Comparison of ENCODE assay signal across 1 cellular context in the genomic region with DNA sequence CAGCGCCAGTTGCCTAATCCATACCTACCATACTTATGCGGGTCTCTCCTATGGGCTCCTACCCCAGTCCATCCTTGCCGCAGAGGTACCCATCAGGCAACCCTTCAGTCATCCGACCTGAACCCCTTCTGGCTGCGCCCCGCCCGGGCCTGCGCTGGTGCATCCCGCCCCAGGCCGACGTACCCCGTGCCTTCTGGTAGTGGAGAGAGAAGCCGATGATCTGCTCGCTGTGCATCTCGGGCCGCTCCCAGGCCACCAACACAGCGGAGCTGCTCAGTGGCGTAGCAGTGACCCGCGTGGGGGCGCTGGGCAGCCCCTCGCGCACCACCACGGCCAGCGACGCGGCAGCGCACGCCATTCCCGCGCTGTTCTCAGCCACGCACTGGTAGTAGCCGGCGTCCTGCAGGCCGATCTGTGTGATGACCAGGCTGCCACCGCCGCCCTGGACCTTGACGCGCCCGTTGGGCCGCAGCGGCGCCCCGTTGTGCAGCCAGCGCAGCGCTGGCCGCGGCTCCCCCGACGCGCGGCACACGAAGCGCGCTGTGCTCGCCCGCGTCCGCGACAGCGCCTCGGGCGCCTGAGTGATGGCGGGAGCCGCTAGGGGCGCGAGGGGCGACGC.
TF ChIP-seq lines count a peak whose summit lies in the region.

No MANE protein-coding gene starts in this region.

TF ChIP-seq in WTC11, 78 proteins besides CTCF, POLR2A, EP300 and RAD21 (continues in another document):
- TF ChIP-seq ZNF425 (CRISPR knock-in tag; conservative IDR thresholded peaks at IDR 0.05) (no peak), MAX (CRISPR knock-in tag; IDR thresholded peaks at IDR 0.05) (peak; percentile 48; the same call in 1 of the 2 replicates), EMX1 (CRISPR knock-in tag; IDR thresholded peaks at IDR 0.05) (no peak), MYBL2 (CRISPR knock-in tag; IDR thresholded peaks at IDR 0.05) (no peak), ESRRA (CRISPR knock-in tag; IDR thresholded peaks at IDR 0.05; ENCODE audit: borderline replicate concordance) (peak; percentile 49; the same call in 1 of the 2 replicates), AFF4 (CRISPR knock-in tag; IDR thresholded peaks at IDR 0.05; ENCODE audit: borderline replicate concordance) (no peak), KAT7 (CRISPR knock-in tag; IDR thresholded peaks at IDR 0.05; ENCODE audit: borderline replicate concordance) (no peak), SOX15 (CRISPR knock-in tag; IDR thresholded peaks at IDR 0.05) (no peak), TP53 (CRISPR knock-in tag; IDR thresholded peaks at IDR 0.05) (no peak), NR2C2 (CRISPR knock-in tag; IDR thresholded peaks at IDR 0.05) (no peak), GRHL2 (CRISPR knock-in tag; IDR thresholded peaks at IDR 0.05; ENCODE audit: insufficient replicate concordance, severe bottlenecking) (no peak), ZNF219 (CRISPR knock-in tag; IDR thresholded peaks at IDR 0.05; ENCODE audit: borderline replicate concordance) (no peak), NFE2L1 (CRISPR knock-in tag; IDR thresholded peaks at IDR 0.05) (no peak), GABPB1 (CRISPR knock-in tag; IDR thresholded peaks at IDR 0.05) (no peak), PRRX2 (CRISPR knock-in tag; IDR thresholded peaks at IDR 0.05) (no peak), JAZF1 (CRISPR knock-in tag; IDR thresholded peaks at IDR 0.05) (no peak), CBFB (CRISPR knock-in tag; IDR thresholded peaks at IDR 0.05; ENCODE audit: low read depth) (no peak), SMAD3 (CRISPR knock-in tag; IDR thresholded peaks at IDR 0.05; ENCODE audit: borderline replicate concordance) (no peak), E2F4 (CRISPR knock-in tag; IDR thresholded peaks at IDR 0.05; ENCODE audit: borderline replicate concordance, low read depth) (peak; percentile 51; the same call in 1 of the 2 replicates), IRF2 (CRISPR knock-in tag; IDR thresholded peaks at IDR 0.05; ENCODE audit: borderline replicate concordance, low read depth) (no peak), ZNF416 (CRISPR knock-in tag; IDR thresholded peaks at IDR 0.05) (0 out of 2 replicates have a peak, but pooled peaks have one; percentile 26), USF2 (CRISPR knock-in tag; IDR thresholded peaks at IDR 0.05) (no peak), ZNF671 (CRISPR knock-in tag; IDR thresholded peaks at IDR 0.05) (no peak), NR3C1 (CRISPR knock-in tag; conservative IDR thresholded peaks at IDR 0.05; ENCODE audit: low read depth) (no peak), E2F5 (CRISPR knock-in tag; IDR thresholded peaks at IDR 0.05) (peak; percentile 76), NFATC4 (CRISPR knock-in tag; IDR thresholded peaks at IDR 0.05) (no peak), ETV6 (CRISPR knock-in tag; IDR thresholded peaks at IDR 0.05) (no peak), TEAD1 (CRISPR knock-in tag; IDR thresholded peaks at IDR 0.05) (no peak), ZNF317 (CRISPR knock-in tag; IDR thresholded peaks at IDR 0.05; ENCODE audit: borderline replicate concordance, low read depth) (peak; percentile 40; the same call in 1 of the 2 replicates), HMGA2 (CRISPR knock-in tag; IDR thresholded peaks at IDR 0.05) (no peak), MXD4 (CRISPR knock-in tag; IDR thresholded peaks at IDR 0.05; ENCODE audit: borderline replicate concordance) (no peak), NR1H2 (CRISPR knock-in tag; IDR thresholded peaks at IDR 0.05) (no peak)
- TF ChIP-seq, protein P1, sequence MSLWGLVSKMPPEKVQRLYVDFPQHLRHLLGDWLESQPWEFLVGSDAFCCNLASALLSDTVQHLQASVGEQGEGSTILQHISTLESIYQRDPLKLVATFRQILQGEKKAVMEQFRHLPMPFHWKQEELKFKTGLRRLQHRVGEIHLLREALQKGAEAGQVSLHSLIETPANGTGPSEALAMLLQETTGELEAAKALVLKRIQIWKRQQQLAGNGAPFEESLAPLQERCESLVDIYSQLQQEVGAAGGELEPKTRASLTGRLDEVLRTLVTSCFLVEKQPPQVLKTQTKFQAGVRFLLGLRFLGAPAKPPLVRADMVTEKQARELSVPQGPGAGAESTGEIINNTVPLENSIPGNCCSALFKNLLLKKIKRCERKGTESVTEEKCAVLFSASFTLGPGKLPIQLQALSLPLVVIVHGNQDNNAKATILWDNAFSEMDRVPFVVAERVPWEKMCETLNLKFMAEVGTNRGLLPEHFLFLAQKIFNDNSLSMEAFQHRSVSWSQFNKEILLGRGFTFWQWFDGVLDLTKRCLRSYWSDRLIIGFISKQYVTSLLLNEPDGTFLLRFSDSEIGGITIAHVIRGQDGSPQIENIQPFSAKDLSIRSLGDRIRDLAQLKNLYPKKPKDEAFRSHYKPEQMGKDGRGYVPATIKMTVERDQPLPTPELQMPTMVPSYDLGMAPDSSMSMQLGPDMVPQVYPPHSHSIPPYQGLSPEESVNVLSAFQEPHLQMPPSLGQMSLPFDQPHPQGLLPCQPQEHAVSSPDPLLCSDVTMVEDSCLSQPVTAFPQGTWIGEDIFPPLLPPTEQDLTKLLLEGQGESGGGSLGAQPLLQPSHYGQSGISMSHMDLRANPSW (CRISPR knock-in tag; conservative IDR thresholded peaks at IDR 0.05; ENCODE audit: low read depth) = no peak; the same call in 1 of the 2 replicates
- TF ChIP-seq, protein P2, sequence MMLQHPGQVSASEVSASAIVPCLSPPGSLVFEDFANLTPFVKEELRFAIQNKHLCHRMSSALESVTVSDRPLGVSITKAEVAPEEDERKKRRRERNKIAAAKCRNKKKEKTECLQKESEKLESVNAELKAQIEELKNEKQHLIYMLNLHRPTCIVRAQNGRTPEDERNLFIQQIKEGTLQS (CRISPR knock-in tag; conservative IDR thresholded peaks at IDR 0.05) = no peak
- TF ChIP-seq, protein P3, sequence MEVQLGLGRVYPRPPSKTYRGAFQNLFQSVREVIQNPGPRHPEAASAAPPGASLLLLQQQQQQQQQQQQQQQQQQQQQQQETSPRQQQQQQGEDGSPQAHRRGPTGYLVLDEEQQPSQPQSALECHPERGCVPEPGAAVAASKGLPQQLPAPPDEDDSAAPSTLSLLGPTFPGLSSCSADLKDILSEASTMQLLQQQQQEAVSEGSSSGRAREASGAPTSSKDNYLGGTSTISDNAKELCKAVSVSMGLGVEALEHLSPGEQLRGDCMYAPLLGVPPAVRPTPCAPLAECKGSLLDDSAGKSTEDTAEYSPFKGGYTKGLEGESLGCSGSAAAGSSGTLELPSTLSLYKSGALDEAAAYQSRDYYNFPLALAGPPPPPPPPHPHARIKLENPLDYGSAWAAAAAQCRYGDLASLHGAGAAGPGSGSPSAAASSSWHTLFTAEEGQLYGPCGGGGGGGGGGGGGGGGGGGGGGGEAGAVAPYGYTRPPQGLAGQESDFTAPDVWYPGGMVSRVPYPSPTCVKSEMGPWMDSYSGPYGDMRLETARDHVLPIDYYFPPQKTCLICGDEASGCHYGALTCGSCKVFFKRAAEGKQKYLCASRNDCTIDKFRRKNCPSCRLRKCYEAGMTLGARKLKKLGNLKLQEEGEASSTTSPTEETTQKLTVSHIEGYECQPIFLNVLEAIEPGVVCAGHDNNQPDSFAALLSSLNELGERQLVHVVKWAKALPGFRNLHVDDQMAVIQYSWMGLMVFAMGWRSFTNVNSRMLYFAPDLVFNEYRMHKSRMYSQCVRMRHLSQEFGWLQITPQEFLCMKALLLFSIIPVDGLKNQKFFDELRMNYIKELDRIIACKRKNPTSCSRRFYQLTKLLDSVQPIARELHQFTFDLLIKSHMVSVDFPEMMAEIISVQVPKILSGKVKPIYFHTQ (CRISPR knock-in tag; IDR thresholded peaks at IDR 0.05) = no peak
- TF ChIP-seq, protein P4, sequence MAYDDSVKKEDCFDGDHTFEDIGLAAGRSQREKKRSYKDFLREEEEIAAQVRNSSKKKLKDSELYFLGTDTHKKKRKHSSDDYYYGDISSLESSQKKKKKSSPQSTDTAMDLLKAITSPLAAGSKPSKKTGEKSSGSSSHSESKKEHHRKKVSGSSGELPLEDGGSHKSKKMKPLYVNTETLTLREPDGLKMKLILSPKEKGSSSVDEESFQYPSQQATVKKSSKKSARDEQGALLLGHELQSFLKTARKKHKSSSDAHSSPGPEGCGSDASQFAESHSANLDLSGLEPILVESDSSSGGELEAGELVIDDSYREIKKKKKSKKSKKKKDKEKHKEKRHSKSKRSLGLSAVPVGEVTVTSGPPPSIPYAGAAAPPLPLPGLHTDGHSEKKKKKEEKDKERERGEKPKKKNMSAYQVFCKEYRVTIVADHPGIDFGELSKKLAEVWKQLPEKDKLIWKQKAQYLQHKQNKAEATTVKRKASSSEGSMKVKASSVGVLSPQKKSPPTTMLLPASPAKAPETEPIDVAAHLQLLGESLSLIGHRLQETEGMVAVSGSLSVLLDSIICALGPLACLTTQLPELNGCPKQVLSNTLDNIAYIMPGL (CRISPR knock-in tag; IDR thresholded peaks at IDR 0.05) = peak; percentile 57; the same call in 1 of the 2 replicates
- TF ChIP-seq, protein P5, sequence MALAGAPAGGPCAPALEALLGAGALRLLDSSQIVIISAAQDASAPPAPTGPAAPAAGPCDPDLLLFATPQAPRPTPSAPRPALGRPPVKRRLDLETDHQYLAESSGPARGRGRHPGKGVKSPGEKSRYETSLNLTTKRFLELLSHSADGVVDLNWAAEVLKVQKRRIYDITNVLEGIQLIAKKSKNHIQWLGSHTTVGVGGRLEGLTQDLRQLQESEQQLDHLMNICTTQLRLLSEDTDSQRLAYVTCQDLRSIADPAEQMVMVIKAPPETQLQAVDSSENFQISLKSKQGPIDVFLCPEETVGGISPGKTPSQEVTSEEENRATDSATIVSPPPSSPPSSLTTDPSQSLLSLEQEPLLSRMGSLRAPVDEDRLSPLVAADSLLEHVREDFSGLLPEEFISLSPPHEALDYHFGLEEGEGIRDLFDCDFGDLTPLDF (CRISPR knock-in tag; IDR thresholded peaks at IDR 0.05) = no peak
